In genomic region chrX:150692837-150693781, GRCh38 we compare ENCODE assay signal across 8 cellular contexts. TPM values are rescaled to one million over a fixed set of nuclear protein-coding genes. Genes with fewer than 3 reads are reported as not detected.
A peak's percentile ranks its signal among the peaks of the same experiment; 100 is the strongest.
DNase-seq lines count a peak whose midpoint lies in the region; ATAC-seq, FAIRE-seq and TF ChIP-seq lines count a peak whose summit lies in the region.

Gene MTMR1, plus strand, starts transcription at chrX:150693396. Its CDS starts 135 bp downstream, at chrX:150693531.

- no peak for FAIRE-seq in A549 (lab: Jason Lieb, UNC)

- H3K4me3 ChIP-seq in A549 (peak within 1 kb of the TSS; percentile 87), PC-9 (peak within 1 kb of the TSS; percentile 75), psoas muscle (peak within 1 kb of the TSS; percentile 69)

- peaks cover 48% of the 10 kb centered on the region for H3F3A ChIP-seq in PC-9 (ENCODE audit: insufficient read depth, low read depth)

- peaks cover 14% of the 10 kb centered on the region for H4K20me1 ChIP-seq in PC-9 (ENCODE audit: insufficient read depth)

- TF ChIP-seq EP300 in A549 (IDR thresholded peaks at IDR 0.05) = no peak

- H3K9me2 ChIP-seq in PC-9 (ENCODE audit: insufficient read depth) = peaks cover 4% of the 10 kb centered on the region; the same call in 1 of the 2 replicates

- ATAC-seq in A549 = peak; percentile 52 to 62
- peak; percentile 58 for ATAC-seq in GM18868 (IDR thresholded peaks at IDR 0.05; ENCODE audit: unreplicated experiment)
- ATAC-seq in HG03095 (IDR thresholded peaks at IDR 0.05; ENCODE audit: unreplicated experiment) = peak; percentile 42
- ATAC-seq in psoas muscle = peak; percentile 53 to 82 (median 72)

- H3K4me2 ChIP-seq in A549 (peak within 1 kb of the TSS; percentile 87), PC-9 (peak within 1 kb of the TSS; percentile 97)

- H3K9me3 ChIP-seq in A549 = peaks cover 12% of the 10 kb centered on the region
- peaks cover 19% of the 10 kb centered on the region for H3K9me3 ChIP-seq in PC-9 (ENCODE audit: insufficient read depth, low read depth)
- H3K9me3 ChIP-seq in psoas muscle = peaks cover 4% of the 10 kb centered on the region

- H3K79me2 ChIP-seq in PC-9 (ENCODE audit: low read depth) = peaks cover 54% of the 10 kb centered on the region

- under 1% methylated on average over 14 of the region's 101 CpGs for whole genome bisulfite sequencing in A549 (ENCODE audit: missing lambda C conversion rate)
- WGBS in psoas muscle, 3 donors = 1 to 24% (median 1%) methylated on average over 31 to 90 of the region's 101 CpGs

- TF ChIP-seq CTCF in A549 (IDR thresholded peaks at IDR 0.05) (no peak), PC-9 (conservative IDR thresholded peaks at IDR 0.05) (no peak), psoas muscle (IDR thresholded peaks at IDR 0.05) (no peak)

- H2AFZ ChIP-seq in PC-9 = peak within 1 kb of the TSS; percentile 83

- BruUV-seq in PC-9 (replicated peaks; lab: Mats Ljungman, UMichigan) = no TSS peak

- H3K4me1 ChIP-seq in A549 = peaks cover 19% of the 10 kb centered on the region
- peaks cover 58% of the 10 kb centered on the region for H3K4me1 ChIP-seq in PC-9 (replicated peaks; ENCODE audit: insufficient read depth)
- H3K4me1 ChIP-seq in psoas muscle = no peaks in the 10 kb centered on the region

- POLR2A ChIA-PET in A549 (lab: Yijun Ruan, JAX) (interaction anchor here (0.6 to 2.1 kb wide), 4 partner anchors 9 to 754 kb away, joined by 3 to 8 read pairs (median 4); partner anchors contain the start of gene EOLA2), PC-9 (lab: Charles Lee; ENCODE audit: unreplicated experiment) (interaction anchor here (0.5 to 0.6 kb wide), 4 partner anchors 125 to 1563 kb away, joined by 3 to 13 read pairs (median 5); partner anchors contain the start of genes EOLA2 and MTM1)

- no peaks in the 10 kb centered on the region for H3K27me3 ChIP-seq in PC-9 (ENCODE audit: insufficient read depth, low read depth)
- H3K27me3 ChIP-seq in psoas muscle (ENCODE audit: insufficient read depth in 3 of 3, low read length in 2 of 3) = no peaks in the 10 kb centered on the region

- intact Hi-C loops in PC-9 (cut with micrococcal nuclease; ENCODE audit: unreplicated experiment) (loop anchor here (10.0 kb wide), 1 partner anchor 1148 kb away; the partner anchor contains the start of genes EOLA1 and HSFX3), cardiac septum (cut with DNase I) (no loop called here), psoas muscle (cut with DNase I) (loop anchor here in 1 of 2 donors (5.0 kb wide), 1 partner anchor 51 kb away; no protein-coding TSS in a partner anchor)

- no peak for TF ChIP-seq RAD21 in A549 (conservative IDR thresholded peaks at IDR 0.05 in 1 of 2, IDR thresholded peaks at IDR 0.05 in 1 of 2)

- H3K27ac ChIP-seq in A549 = peak within 1 kb of the TSS; percentile 85 to 96
- peak within 1 kb of the TSS; percentile 93 for H3K27ac ChIP-seq in PC-9
- peak within 1 kb of the TSS; percentile 83 for H3K27ac ChIP-seq in psoas muscle

- peak; percentile 17; the same call in 1 of the 2 replicates for TF ChIP-seq POLR2A in A549 (IDR thresholded peaks at IDR 0.05; ENCODE audit: low read length)

- CTCF ChIA-PET in A549 (lab: Yijun Ruan, JAX) (interaction anchor here (1.1 to 1.7 kb wide), 3 partner anchors 9 to 24 kb away, joined by 5 to 15 read pairs (median 5); no protein-coding TSS in a partner anchor), PC-9 (lab: Charles Lee) (interaction anchor here (0.6 to 2.3 kb wide), 2 partner anchors 296 to 753 kb away, joined by 8 to 10 read pairs; no protein-coding TSS in a partner anchor)

- H3K36me3 ChIP-seq in PC-9 (ENCODE audit: low read depth) (no peaks in the 10 kb centered on the region), psoas muscle (ENCODE audit: insufficient read depth in 1 of 2, low read depth in 1 of 2) (no peaks in the 10 kb centered on the region)

- DNase-seq in A549 (ENCODE audit: low read depth in 1 of 2, low spot score in 1 of 2) = peak in 1 of 2 experiments; percentile 33
- DNase-seq in PC-9 = peak in 1 of 2 experiments; percentile 37
- DNase-seq in activated naive CD4-positive, alpha-beta T cell treated with anti-CD3 and anti-CD28 coated beads, Interleukin-2, amount 50 U/mL, for 16 hours = peak; percentile 63
- DNase-seq in cardiac septum (ENCODE audit: low spot score) = no peak
- DNase-seq in psoas muscle = peak; percentile 33 to 60
- DNase-seq in midbrain (lab: John Stamatoyannopoulos, UW) = no peak

TF ChIP-seq in A549, 52 proteins besides CTCF, POLR2A, EP300 and RAD21:
- no peak for TF ChIP-seq HES2 (IDR thresholded peaks at IDR 0.05)
- TF ChIP-seq REST (IDR thresholded peaks at IDR 0.05) = no peak
- TF ChIP-seq RARB (CRISPR knock-in tag; IDR thresholded peaks at IDR 0.05) = no peak
- TF ChIP-seq KDM1A (IDR thresholded peaks at IDR 0.05; ENCODE audit: low read depth) = no peak
- TF ChIP-seq HOXA7 (CRISPR knock-in tag; IDR thresholded peaks at IDR 0.05) = no peak
- no peak for TF ChIP-seq HEYL (CRISPR knock-in tag; IDR thresholded peaks at IDR 0.05)
- no peak for TF ChIP-seq MAX (IDR thresholded peaks at IDR 0.05)
- peak; percentile 53; the same call in 1 of the 3 replicates for TF ChIP-seq BCL3 (IDR thresholded peaks at IDR 0.05)
- no peak for TF ChIP-seq SMC3 (IDR thresholded peaks at IDR 0.05)
- no peak for TF ChIP-seq ZFP36 (IDR thresholded peaks at IDR 0.05; ENCODE audit: borderline replicate concordance, partially characterized antibody)
- TF ChIP-seq ZNF302 (CRISPR knock-in tag; IDR thresholded peaks at IDR 0.05) = no peak
- TF ChIP-seq TP53 (CRISPR knock-in tag; IDR thresholded peaks at IDR 0.05) = no peak
- peak; percentile 17; the same call in 1 of the 2 replicates for TF ChIP-seq PHF8 (IDR thresholded peaks at IDR 0.05; ENCODE audit: borderline replicate concordance, low read depth)
- no peak for TF ChIP-seq RNF2 (IDR thresholded peaks at IDR 0.05; ENCODE audit: borderline replicate concordance, low read depth)
- no peak for TF ChIP-seq EHF (CRISPR knock-in tag; IDR thresholded peaks at IDR 0.05)
- no peak for TF ChIP-seq ESRRA (IDR thresholded peaks at IDR 0.05; ENCODE audit: borderline replicate concordance, low read length)
- peak in 1 of 2 experiments; percentile 52; a peak in 3 of 5 replicates for TF ChIP-seq JUN (IDR thresholded peaks at IDR 0.05)

RNA-seq across cellular contexts. Expression of gene MTMR1, which starts in this region (rescaled TPM):
- polyA plus RNA-seq in A549 (2011; rRNA removed) (26.6 and 28.3 TPM in 2 replicates), A549 (2017; fragmentation: RNase III; extraction: RNeasy Plus Mini Kit Qiagen cat#74134 plus additional on column Dnase treatment) (17.3 to 18.7 TPM (median 17.4 TPM) in 3 replicates), psoas muscle (10 to 100 TPM in 2 of 3 donors, 1 to 10 TPM in 1; 8.9 to 21.3 (median 10.5) TPM)
- 12.6 and 16.1 TPM in 2 replicates for polyA plus RNA-seq in A549 (2012; cell fraction: cytosol; rRNA removed)
- 26.5 and 29.4 TPM in 2 replicates for polyA plus RNA-seq in A549 (2012; cell fraction: nucleus; rRNA removed)
- 21.5 and 21.8 TPM in 2 replicates for polyA minus RNA-seq in A549 (2011; rRNA and poly(A)+ RNA removed)
- total RNA-seq in PC-9 (2021) (26.2 and 41.3 TPM in 2 replicates), cardiac septum (21.7 TPM), psoas muscle (10 to 100 TPM; 27.9 to 48.6 (median 30.1) TPM)

Comparison
In these comparisons a context has a peak if more than half of its experiments do, and no peak if none do; other contexts are left out.
1. DNase-seq: peak in activated naive CD4-positive, alpha-beta T cell treated with anti-CD3 and anti-CD28 coated beads, Interleukin-2, amount 50 U/mL, for 16 hours (single experiment) and psoas muscle (2 of 2); none in cardiac septum (single experiment) and midbrain (single experiment).
2. Peak in every context shown above with its lines, with median percentiles within 50 percentile points of each other: ATAC-seq, H3K27ac ChIP-seq and H3K4me3 ChIP-seq.